Comparison of ENCODE assay signal across 9 cellular contexts in the genomic region with DNA sequence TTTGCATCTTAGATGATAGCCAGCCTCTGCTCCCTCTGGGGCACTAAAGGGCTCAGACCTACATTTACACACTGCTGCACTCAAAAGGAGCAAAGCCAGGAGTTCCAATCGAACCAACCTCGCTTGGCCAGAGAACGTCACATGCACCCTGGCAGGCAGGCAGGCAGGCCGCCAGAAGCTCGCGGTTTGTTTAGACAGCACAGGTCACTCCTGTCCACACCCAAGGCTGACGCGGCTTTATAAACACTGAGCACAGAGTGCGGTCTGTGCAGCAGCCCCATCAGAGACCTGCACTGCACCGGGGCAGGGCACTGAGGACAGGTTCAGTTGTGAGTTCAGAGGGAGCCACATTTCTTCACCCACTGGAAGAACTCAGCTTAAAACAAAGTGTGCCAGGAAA.
DNase-seq lines count a peak whose midpoint lies in the region; ATAC-seq and TF ChIP-seq lines count a peak whose summit lies in the region.
"Had no signal": no experiment of that assay in that cellular context is flagged by ENCODE, and none has a peak within 500 bp of the region (broad histone marks: within the 10 kb centered on the region; RNA-seq: fewer than 3 reads in every experiment).

No MANE protein-coding gene starts in this region.

- no peaks in the 10 kb centered on the region for H3K36me3 ChIP-seq in transverse colon

- TF ChIP-seq POLR2A in transverse colon (IDR thresholded peaks at IDR 0.05): peak; percentile 52

- H3K27ac ChIP-seq in VCaP (peak overlapping the region; percentile 65), transverse colon (peak overlapping the region; percentile 43 to 65 (median 57))

- intact Hi-C loops in transverse colon (cut with DNase I; ENCODE audit: low total_unique reads): no loop called here

- WGBS in transverse colon (ENCODE audit: low coverage in 1 of 2), 2 donors: 50% methylated on average over 10 of the region's 10 CpGs; no CpG with 5 or more reads in 1 of the 2 donors

- H3K27me3 ChIP-seq in transverse colon: no peaks in the 10 kb centered on the region

- no peaks in the 10 kb centered on the region for H3K9me3 ChIP-seq in transverse colon

- ATAC-seq in GM21423 (IDR thresholded peaks at IDR 0.05; ENCODE audit: unreplicated experiment): no peak
- ATAC-seq: activated T-helper 17 cell treated with anti-CD3 and anti-CD28 coated beads, Interleukin-2, amount 50 U/mL, for 72 hours had no signal

- H3K4me1 ChIP-seq in transverse colon: peaks cover 0 to 9% (median 6%) of the 10 kb centered on the region in 4 donors

- TF ChIP-seq EP300 in transverse colon (IDR thresholded peaks at IDR 0.05; ENCODE audit: low read depth): no peak

- no peak for TF ChIP-seq CTCF in VCaP (conservative IDR thresholded peaks at IDR 0.05)
- no peak for TF ChIP-seq CTCF in transverse colon (IDR thresholded peaks at IDR 0.05)

- H3K4me3 ChIP-seq in transverse colon: no peak overlapping the region

- peak; percentile 35 for DNase-seq in LHCN-M2 (ENCODE audit: low read depth)
- DNase-seq in hepatic stellate cell (ENCODE audit: low spot score): peak; percentile 43
- peak; percentile 86 for DNase-seq in transverse colon
- DNase-seq in AG20443 (ENCODE audit: low spot score): no peak
- DNase-seq in C1 segment of cervical spinal cord (lab: John Stamatoyannopoulos, UW): no peak
- DNase-seq: hypothalamus had no signal

- in situ Hi-C loops in transverse colon (cut with MboI; ENCODE audit: low pct_ligation_motif_present in 1 of 4, low pct_unique_long_range_greater_than_20kb in 1 of 4, low sequenced_read_pairs in 3 of 4): no loop called here

Comparison
In these comparisons a context has a peak if more than half of its experiments do, and no peak if none do; other contexts are left out.
1. DNase-seq: peak in LHCN-M2 (single experiment), hepatic stellate cell (single experiment) and transverse colon (single experiment); none in AG20443 (single experiment) and C1 segment of cervical spinal cord (0 of 14).